10 cellular contexts compared by ENCODE assay signal in genomic region chr18:74595425-74595824, GRCh38. TPM values are rescaled to one million over a fixed set of nuclear protein-coding genes. Genes with fewer than 3 reads are reported as not detected.
DNase-seq lines count a peak whose midpoint lies in the region; ATAC-seq, FAIRE-seq and TF ChIP-seq lines count a peak whose summit lies in the region.
"Had no signal": no experiment of that assay in that cellular context is flagged by ENCODE, and none has a peak within 500 bp of the region (broad histone marks: within the 10 kb centered on the region; RNA-seq: fewer than 3 reads in every experiment).

No MANE protein-coding gene starts in this region.

- no peak overlapping the region for H3K27ac ChIP-seq in DOHH2 (ENCODE audit: low read depth, low read length)
- H3K27ac ChIP-seq in body of pancreas = no peak overlapping the region

- H3K4me2 ChIP-seq in DOHH2 (ENCODE audit: low read length) = peak overlapping the region; percentile 93

- TF ChIP-seq CTCF in DOHH2 (IDR thresholded peaks at IDR 0.05; ENCODE audit: low read depth, low read length, poor library complexity, severe bottlenecking) (no peak), nephron progenitor cell (IDR thresholded peaks at IDR 0.05) (no peak), body of pancreas (IDR thresholded peaks at IDR 0.05) (no peak)

- no peaks in the 10 kb centered on the region for H4K20me1 ChIP-seq in DOHH2 (ENCODE audit: control insufficient read depth, insufficient read depth, low read depth, low read length)

- peak overlapping the region; percentile 76 for H3K4me3 Mint-ChIP-seq in nephron progenitor cell

- peak overlapping the region; percentile 22 to 84 for H3K27ac Mint-ChIP-seq in activated naive CD4-positive, alpha-beta T cell treated with anti-CD3 and anti-CD28 coated beads, Interleukin-2, amount 50 U/mL, for 72 hours
- H3K27ac Mint-ChIP-seq in nephron progenitor cell = no peak overlapping the region

- H3K79me2 ChIP-seq in DOHH2 (ENCODE audit: control insufficient read depth, low read length) = peaks cover 52% of the 10 kb centered on the region

- no peaks in the 10 kb centered on the region for H3K9me2 ChIP-seq in DOHH2 (replicated peaks; ENCODE audit: control insufficient read depth, low read length)

- peaks cover 30% of the 10 kb centered on the region for H3K4me1 ChIP-seq in DOHH2 (ENCODE audit: control insufficient read depth, low read length)
- H3K4me1 ChIP-seq in body of pancreas = peaks cover 28% of the 10 kb centered on the region

- ATAC-seq in HG03378 (IDR thresholded peaks at IDR 0.05; ENCODE audit: unreplicated experiment) (peak; percentile 27), body of pancreas (no peak)
- ATAC-seq in activated naive CD4-positive, alpha-beta T cell treated with anti-CD3 and anti-CD28 coated beads, Interleukin-2, amount 50 U/mL, for 72 hours = peak in 1 of 2 donors; percentile 6
- ATAC-seq: left cardiac atrium had no signal

- no peak for DNase-seq in activated naive CD4-positive, alpha-beta T cell treated with anti-CD3 and anti-CD28 coated beads, Interleukin-2, amount 50 U/mL, for 72 hours (ENCODE audit: low spot score in 2 of 2)
- no peak for DNase-seq in nephron progenitor cell
- no peak for DNase-seq in body of pancreas
- no peak for DNase-seq in GM12892 (ENCODE audit: insufficient read length)
- no peak for DNase-seq in epidermal melanocyte (ENCODE audit: insufficient read length, low spot score)
- DNase-seq: amniotic stem cell, left cardiac atrium, T1000 had no signal

- H3K9me3 ChIP-seq in DOHH2 (ENCODE audit: control insufficient read depth, insufficient read depth, low read length) (no peaks in the 10 kb centered on the region), body of pancreas (no peaks in the 10 kb centered on the region)

- H3K4me1 Mint-ChIP-seq in nephron progenitor cell = peaks cover 40% of the 10 kb centered on the region

- intact Hi-C loops in body of pancreas (cut with DNase I) = no loop called here

- H3K36me3 Mint-ChIP-seq in activated naive CD4-positive, alpha-beta T cell treated with anti-CD3 and anti-CD28 coated beads, Interleukin-2, amount 50 U/mL, for 72 hours = peaks cover 35 to 45% of the 10 kb centered on the region in 2 donors
- H3K36me3 Mint-ChIP-seq in nephron progenitor cell (ENCODE audit: low read depth) = peaks cover 37% of the 10 kb centered on the region

- peaks cover 38% of the 10 kb centered on the region for H3K36me3 ChIP-seq in DOHH2 (ENCODE audit: control insufficient read depth, low read length)
- H3K36me3 ChIP-seq in body of pancreas (replicated peaks in 1 of 2; ENCODE audit: insufficient read depth in 1 of 2, low read depth in 2 of 2) = peaks cover 0 to 2% of the 10 kb centered on the region in 2 donors

- H3K27me3 ChIP-seq in DOHH2 (ENCODE audit: control insufficient read depth, low read length) (no peaks in the 10 kb centered on the region), body of pancreas (no peaks in the 10 kb centered on the region)

- peaks cover 6% of the 10 kb centered on the region; the same call in 1 of the 2 replicates for H3F3A ChIP-seq in DOHH2 (ENCODE audit: control insufficient read depth, insufficient read depth)

- H3K4me3 ChIP-seq in DOHH2 (ENCODE audit: low read length) (peak overlapping the region; percentile 88), body of pancreas (no peak overlapping the region)

- H3K27me3 Mint-ChIP-seq in nephron progenitor cell (ENCODE audit: low read depth, poor library complexity) = peaks cover 3% of the 10 kb centered on the region

- TF ChIP-seq POLR2A in body of pancreas (IDR thresholded peaks at IDR 0.05) = no peak
- TF ChIP-seq POLR2A in GM12892 (IDR thresholded peaks at IDR 0.05; ENCODE audit: low read depth, low read length) = no peak

- no peak for FAIRE-seq in GM12892 (lab: Jason Lieb, UNC)

- H3K9me3 Mint-ChIP-seq in activated naive CD4-positive, alpha-beta T cell treated with anti-CD3 and anti-CD28 coated beads, Interleukin-2, amount 50 U/mL, for 72 hours = peaks cover 2 to 4% of the 10 kb centered on the region in 2 donors
- H3K9me3 Mint-ChIP-seq in nephron progenitor cell = no peaks in the 10 kb centered on the region

RNA-seq across cellular contexts. Expression of gene ZNF407, which starts 2.2 kb away (rescaled TPM):
- 10 to 100 TPM; 16.5 to 22.1 TPM for total RNA-seq in activated naive CD4-positive, alpha-beta T cell treated with anti-CD3 and anti-CD28 coated beads, Interleukin-2, amount 50 U/mL, for 72 hours
- total RNA-seq in body of pancreas = 10 to 100 TPM; 14.3 to 19.1 TPM
- 2.6 TPM for polyA plus RNA-seq in GM12892 (2012; ENCODE audit: missing spikeins)
